Comparison of ENCODE assay signal across 28 cellular contexts in the genomic region with DNA sequence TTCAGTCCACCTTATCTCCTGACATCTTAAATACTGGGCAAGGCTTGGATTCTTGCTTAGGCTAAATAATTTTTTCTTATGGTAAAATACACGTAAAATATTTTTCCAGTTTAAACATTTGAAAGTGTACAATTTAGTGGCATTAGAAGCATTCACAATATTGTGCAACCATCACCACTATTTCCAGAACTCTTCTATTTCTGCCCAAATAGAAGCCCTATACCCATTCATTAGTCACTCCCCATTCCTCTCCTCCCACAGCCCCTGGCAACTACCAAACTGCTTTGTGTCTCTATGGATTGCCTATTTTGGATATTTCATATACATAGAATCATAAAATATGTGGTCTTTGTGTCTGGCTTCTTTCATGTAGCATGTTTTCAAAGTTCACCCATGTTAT. TPM values are rescaled to one million over a fixed set of nuclear protein-coding genes. Genes with fewer than 3 reads are reported as not detected.
"Had no signal": no experiment of that assay in that cellular context is flagged by ENCODE, and none has a peak within 500 bp of the region (broad histone marks: within the 10 kb centered on the region; RNA-seq: fewer than 3 reads in every experiment).

No MANE protein-coding gene starts in this region.

- H3K27me3 ChIP-seq: neural progenitor cell, ovary, sigmoid colon, spleen, tibial nerve, upper lobe of left lung, vagina had no signal

- H3K27me3 Mint-ChIP-seq: progenitor cell of endocrine pancreas; stimulated activated memory B cell treated with anti-CD40 and anti-IgM and Interleukin-4, amounts not matched to agents 10 μg/mL and 1 μg/mL and 100 μg/mL, for 72 hours had no signal

- H3K4me1 ChIP-seq: left ventricle myocardium inferior, neural progenitor cell, sigmoid colon, vagina had no signal

- H3K27ac ChIP-seq: left ventricle myocardium inferior, neural progenitor cell, neutrophil, ovary, sigmoid colon, spleen, tibial nerve, upper lobe of left lung, vagina had no signal

- H3K9ac ChIP-seq: neural progenitor cell had no signal

- H3K36me3 Mint-ChIP-seq: mesothelial cell of epicardium; naive B cell; natural killer cell; neural progenitor cell; stimulated activated memory B cell treated with anti-CD40 and anti-IgM and Interleukin-4, amounts not matched to agents 10 μg/mL and 1 μg/mL and 100 μg/mL, for 72 hours had no signal

- H3K4me3 ChIP-seq: left ventricle myocardium inferior, lung, neural progenitor cell, ovary, sigmoid colon, spleen, tibial nerve, upper lobe of left lung, vagina had no signal

- H3K4me3 Mint-ChIP-seq: mesothelial cell of epicardium; naive B cell; natural killer cell; nephron progenitor cell; neural progenitor cell; stimulated activated memory B cell treated with anti-CD40 and anti-IgM and Interleukin-4, amounts not matched to agents 10 μg/mL and 1 μg/mL and 100 μg/mL, for 72 hours; stimulated activated naive CD8-positive, alpha-beta T cell treated with anti-CD3 and anti-CD28 coated beads, Interleukin-15, amount 100 ng/mL, for 72 hours had no signal

- H3K9me3 Mint-ChIP-seq: mesothelial cell of epicardium; natural killer cell; nephron progenitor cell; neural progenitor cell; stimulated activated memory B cell treated with anti-CD40 and anti-IgM and Interleukin-4, amounts not matched to agents 10 μg/mL and 1 μg/mL and 100 μg/mL, for 72 hours had no signal

- H3K4me1 Mint-ChIP-seq: naive B cell, nephron progenitor cell, neural progenitor cell had no signal

- H3K27ac Mint-ChIP-seq: mesothelial cell of epicardium; naive B cell; natural killer cell; nephron progenitor cell; neural progenitor cell; progenitor cell of endocrine pancreas; stimulated activated memory B cell treated with anti-CD40 and anti-IgM and Interleukin-4, amounts not matched to agents 10 μg/mL and 1 μg/mL and 100 μg/mL, for 72 hours; stimulated activated naive CD8-positive, alpha-beta T cell treated with anti-CD3 and anti-CD28 coated beads, Interleukin-15, amount 100 ng/mL, for 72 hours had no signal

- H2AFZ ChIP-seq: neural progenitor cell had no signal

- H3K9me3 ChIP-seq: left ventricle myocardium inferior, neutrophil, ovary, sigmoid colon, spleen, tibial nerve, upper lobe of left lung, vagina had no signal

- DNase-seq: left ventricle myocardium inferior; mesendoderm; naive B cell; natural killer cell; nephron progenitor cell; occipital lobe; ovary; retina; right cardiac atrium; sigmoid colon; small intestine; spleen; stimulated activated CD4-positive, alpha-beta T cell treated with anti-CD3 and anti-CD28 coated beads, Interleukin-4, amount 100 ng/mL, for 24 hours; stimulated activated CD8-positive, alpha-beta memory T cell treated with anti-CD3 and anti-CD28 coated beads, Interleukin-4, amount 100 ng/mL, for 48 hours; stimulated activated naive CD4-positive, alpha-beta T cell treated with Interleukin-2 at 50 U/mL for 16 hours; stimulated activated naive CD8-positive, alpha-beta T cell treated with anti-CD3 and anti-CD28 coated beads, Interleukin-15, amount 100 ng/mL, for 72 hours; substantia nigra; upper lobe of left lung had no signal

- H3K4me2 ChIP-seq: neural progenitor cell had no signal

- ATAC-seq: natural killer cell; right cardiac atrium; stimulated activated memory B cell treated with anti-CD40 and anti-IgM and Interleukin-4, amounts not matched to agents 10 μg/mL and 1 μg/mL and 100 μg/mL, for 72 hours; stimulated activated naive CD8-positive, alpha-beta T cell treated with anti-CD3 and anti-CD28 coated beads, Interleukin-15, amount 100 ng/mL, for 72 hours had no signal

- H3K36me3 ChIP-seq: left ventricle myocardium inferior, neural progenitor cell, neutrophil, ovary, sigmoid colon, spleen, tibial nerve, upper lobe of left lung, vagina had no signal

RNA-seq across cellular contexts. Expression of gene IL31RA, which starts 57.6 kb away (rescaled TPM):
- total RNA-seq: mesothelial cell of epicardium, natural killer cell, right cardiac atrium, temporal lobe, vagina had no signal
- polyA plus RNA-seq: right cardiac atrium, urinary bladder had no signal
